Comparison of ENCODE assay signal across 1 cellular context in the genomic region with DNA sequence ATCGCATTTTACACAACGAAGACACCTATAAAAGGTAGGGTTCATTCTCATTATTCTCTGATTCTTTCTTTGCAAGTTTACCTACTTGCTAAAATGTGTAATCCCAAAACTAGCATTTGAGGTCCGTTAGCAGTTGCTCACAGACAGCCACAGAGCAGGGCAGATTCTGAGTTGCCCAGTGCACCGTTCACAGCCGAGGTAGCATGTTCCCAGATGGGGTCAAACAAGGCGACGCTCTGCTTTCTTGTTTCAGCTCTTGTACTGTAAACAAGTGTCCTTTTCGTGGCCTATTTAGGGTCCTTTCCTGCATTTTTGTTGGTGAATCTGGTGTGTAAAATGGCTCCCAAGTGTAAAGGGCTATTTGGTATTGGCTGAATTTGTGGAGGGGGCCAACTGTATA.
TF ChIP-seq lines count a peak whose summit lies in the region.

No MANE protein-coding gene starts in this region.

TF ChIP-seq in IMR-90, 13 proteins besides CTCF, POLR2A, EP300 and RAD21:
- TF ChIP-seq RFX5 (IDR thresholded peaks at IDR 0.05; ENCODE audit: low read depth, low read length) (no peak), CHD1 (IDR thresholded peaks at IDR 0.05; ENCODE audit: low read depth, low read length) (no peak)
